19 cellular contexts compared by ENCODE assay signal in the genomic region with DNA sequence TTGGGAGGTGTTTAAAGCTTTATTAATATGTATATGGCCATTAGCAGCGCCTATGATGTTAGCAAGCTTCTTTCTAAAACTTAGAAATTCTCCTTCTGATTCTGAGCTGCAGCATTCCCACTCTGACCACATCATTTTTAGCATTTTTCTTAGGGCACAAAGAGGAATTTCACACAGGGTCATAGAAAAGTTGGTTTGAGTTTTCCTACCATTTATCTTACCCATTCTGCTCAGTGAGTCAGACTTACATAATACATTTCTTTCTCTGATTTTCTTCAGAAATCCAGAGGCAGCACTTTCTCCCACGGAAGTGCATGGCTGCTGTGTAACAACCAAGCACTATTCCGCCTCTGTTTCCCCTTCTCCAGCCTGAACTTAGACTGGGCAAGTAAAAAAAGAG.
DNase-seq lines count a peak whose midpoint lies in the region; ATAC-seq and TF ChIP-seq lines count a peak whose summit lies in the region.
"Had no signal": no experiment of that assay in that cellular context is flagged by ENCODE, and none has a peak within 500 bp of the region (broad histone marks: within the 10 kb centered on the region; RNA-seq: fewer than 3 reads in every experiment).

No MANE protein-coding gene starts in this region.

- H3K9me2 ChIP-seq in SK-N-SH: no peaks in the 10 kb centered on the region

- TF ChIP-seq EP300 in SK-N-SH (IDR thresholded peaks at IDR 0.05; ENCODE audit: borderline replicate concordance in 1 of 2, low read depth in 1 of 2, low read length in 1 of 2) (peak in 1 of 2 experiments; percentile 80; a peak in 1 of 4 replicates), sigmoid colon (IDR thresholded peaks at IDR 0.05) (no peak)

- intact Hi-C loops in sigmoid colon (cut with DNase I): no loop called here

- H3K4me1 ChIP-seq in SK-N-SH (ENCODE audit: control insufficient read depth in 1 of 2, insufficient read depth in 2 of 2, low read depth in 1 of 2, low read length in 1 of 2): peaks cover 5 to 14% of the 10 kb centered on the region in 2 experiments; a peak in 3 of 4 replicates
- peaks cover 0 to 5% (median 0%) of the 10 kb centered on the region in 4 donors for H3K4me1 ChIP-seq in sigmoid colon

- H3K9me3 ChIP-seq in SK-N-SH: no peaks in the 10 kb centered on the region
- no peaks in the 10 kb centered on the region for H3K9me3 ChIP-seq in sigmoid colon

- peak; percentile 77 for DNase-seq in GM03348 (ENCODE audit: low spot score)
- no peak for DNase-seq in SK-N-SH
- DNase-seq in fibroblast of mammary gland (ENCODE audit: low read depth): peak; percentile 64
- peak; percentile 56 for DNase-seq in skeletal muscle cell (ENCODE audit: low read depth)
- DNase-seq in NCI-H2029 (lab: John Stamatoyannopoulos, UW): no peak
- no peak for DNase-seq in sigmoid colon
- no peak for DNase-seq in NCI-H526 (lab: John Stamatoyannopoulos, UW)
- DNase-seq: activated CD4-positive, alpha-beta memory T cell treated with anti-CD3 and anti-CD28 coated beads, Interleukin-2, amount 10 ng/mL, durations not matched to agents 7 days and 5 days; CD8-positive, alpha-beta T cell; effector memory CD8-positive, alpha-beta T cell; GDM1; GOT3; head of caudate nucleus; left cardiac atrium; naive B cell; NCI-H1694 treated with DMSO at 0.1 percent for 48 hours; NCI-H524 treated with DMSO at 0.1 percent for 48 hours; stimulated activated naive CD4-positive, alpha-beta T cell treated with Interleukin-2 at 50 U/mL for 16 hours had no signal

- peak overlapping the region; percentile 68 for H3K9ac ChIP-seq in SK-N-SH

- no peaks in the 10 kb centered on the region for H4K20me1 ChIP-seq in SK-N-SH (ENCODE audit: insufficient read depth)

- H3K79me2 ChIP-seq in SK-N-SH (ENCODE audit: insufficient read depth): no peaks in the 10 kb centered on the region

- POLR2A ChIA-PET in SK-N-SH (lab: Yijun Ruan, JAX): no interaction called here

- CTCF ChIA-PET in SK-N-SH (lab: Yijun Ruan, JAX): interaction anchor here (0.9 kb wide), 1 partner anchor 46 kb away, joined by 3 read pairs; no protein-coding TSS in a partner anchor

- 0 out of 4 replicates have a peak overlapping the region, but pooled peaks of 1 of the 2 experiments have one; percentile 22 for H3K4me3 ChIP-seq in SK-N-SH (ENCODE audit: low read depth in 2 of 2, low read length in 1 of 2)
- H3K4me3 ChIP-seq in fibroblast of mammary gland (ENCODE audit: control insufficient read depth, low read depth, low read length): no peak overlapping the region
- no peak overlapping the region for H3K4me3 ChIP-seq in skeletal muscle cell (ENCODE audit: low read depth, low read length)
- H3K4me3 ChIP-seq in sigmoid colon: no peak overlapping the region

- WGBS in SK-N-SH (ENCODE audit: low lambda C conversion rate): 60% methylated on average over 3 of the region's 3 CpGs
- WGBS in sigmoid colon, 2 donors: 81 to 96% methylated on average over 3 of the region's 3 CpGs

- peaks cover 27% of the 10 kb centered on the region for H3F3A ChIP-seq in SK-N-SH (replicated peaks; ENCODE audit: insufficient read depth)

- H3K36me3 ChIP-seq in SK-N-SH (replicated peaks in 1 of 2; ENCODE audit: control insufficient read depth in 1 of 2, insufficient read depth in 2 of 2, low read length in 1 of 2) (no peaks in the 10 kb centered on the region), sigmoid colon (no peaks in the 10 kb centered on the region)

- H3K27me3 ChIP-seq in SK-N-SH (ENCODE audit: insufficient read depth): no peaks in the 10 kb centered on the region
- no peaks in the 10 kb centered on the region for H3K27me3 ChIP-seq in sigmoid colon

- no peak for TF ChIP-seq RAD21 in SK-N-SH (IDR thresholded peaks at IDR 0.05; ENCODE audit: low read length)

- no peak overlapping the region for H2AFZ ChIP-seq in SK-N-SH (ENCODE audit: low read depth)

- TF ChIP-seq CTCF in SK-N-SH (IDR thresholded peaks at IDR 0.05) (no peak), fibroblast of mammary gland (conservative IDR thresholded peaks at IDR 0.05; ENCODE audit: control insufficient read depth, insufficient read depth, low read depth, low read length) (no peak), sigmoid colon (IDR thresholded peaks at IDR 0.05) (no peak)

- ATAC-seq in GM18519 (IDR thresholded peaks at IDR 0.05; ENCODE audit: low FRiP score, unreplicated experiment): no peak
- ATAC-seq: CD8-positive, alpha-beta T cell; effector memory CD8-positive, alpha-beta T cell had no signal

- no peak for TF ChIP-seq POLR2A in sigmoid colon (IDR thresholded peaks at IDR 0.05)

- peak overlapping the region; percentile 80 to 96; a peak in 3 of 4 replicates for H3K27ac ChIP-seq in SK-N-SH (ENCODE audit: low read depth in 2 of 2, low read length in 1 of 2)
- H3K27ac ChIP-seq in sigmoid colon: no peak overlapping the region

- H3K4me2 ChIP-seq in SK-N-SH: peak overlapping the region; percentile 54

TF ChIP-seq in SK-N-SH, 30 proteins besides CTCF, POLR2A, EP300 and RAD21 (continues in another document):
- no peak; the same call in 1 of the 2 replicates for TF ChIP-seq POLR2AphosphoS5 (IDR thresholded peaks at IDR 0.05; ENCODE audit: low read depth, low read length)
- no peak for TF ChIP-seq ELF1 (IDR thresholded peaks at IDR 0.05)
- no peak for TF ChIP-seq USF1 (IDR thresholded peaks at IDR 0.05; ENCODE audit: borderline replicate concordance, low read depth)
- no peak for TF ChIP-seq FOXM1 (IDR thresholded peaks at IDR 0.05; ENCODE audit: low read depth)
- TF ChIP-seq IRF3 (IDR thresholded peaks at IDR 0.05; ENCODE audit: low read depth, low read length): no peak
- 0 out of 2 replicates have a peak, but pooled peaks have one; percentile 29 for TF ChIP-seq MEF2A (IDR thresholded peaks at IDR 0.05; ENCODE audit: borderline replicate concordance, low read depth)
- no peak for TF ChIP-seq GABPA (IDR thresholded peaks at IDR 0.05; ENCODE audit: low read depth)
- peak; percentile 68 for TF ChIP-seq JUND (IDR thresholded peaks at IDR 0.05)
- no peak for TF ChIP-seq EZH2phosphoT487 (IDR thresholded peaks at IDR 0.05; ENCODE audit: borderline replicate concordance, low read depth)
- TF ChIP-seq TCF12 (IDR thresholded peaks at IDR 0.05): peak; percentile 75
- no peak for TF ChIP-seq RFX5 (IDR thresholded peaks at IDR 0.05; ENCODE audit: low read length)
- no peak for TF ChIP-seq TAF1 (IDR thresholded peaks at IDR 0.05; ENCODE audit: borderline replicate concordance, low read depth, low read length)
- peak; percentile 82 for TF ChIP-seq TEAD4 (IDR thresholded peaks at IDR 0.05; ENCODE audit: borderline replicate concordance, insufficient read depth)
- no peak for TF ChIP-seq NRF1 (IDR thresholded peaks at IDR 0.05; ENCODE audit: low read depth, low read length)
- no peak for TF ChIP-seq RCOR1 (IDR thresholded peaks at IDR 0.05; ENCODE audit: low read length)
- TF ChIP-seq YY1 (IDR thresholded peaks at IDR 0.05; ENCODE audit: low read depth): peak; percentile 19; the same call in 1 of the 2 replicates
- TF ChIP-seq FOXJ3 (CRISPR knock-in tag; IDR thresholded peaks at IDR 0.05): no peak
- TF ChIP-seq GATA2 (CRISPR knock-in tag; IDR thresholded peaks at IDR 0.05): no peak
- TF ChIP-seq ZBTB33 (IDR thresholded peaks at IDR 0.05; ENCODE audit: borderline replicate concordance, low read depth): no peak
- peak; percentile 28; the same call in 1 of the 2 replicates for TF ChIP-seq NFIC (IDR thresholded peaks at IDR 0.05; ENCODE audit: borderline replicate concordance)

Comparison
In these comparisons a context has a peak if more than half of its experiments do, and no peak if none do; other contexts are left out.
1. DNase-seq: peak in GM03348 (single experiment), fibroblast of mammary gland (single experiment) and skeletal muscle cell (single experiment); none in SK-N-SH (single experiment), NCI-H2029 (single experiment), sigmoid colon (single experiment) and NCI-H526 (0 of 2).
2. H3K27ac ChIP-seq: peak in SK-N-SH (2 of 2); none in sigmoid colon (0 of 4).